1 cellular context compared by ENCODE assay signal in the genomic region with DNA sequence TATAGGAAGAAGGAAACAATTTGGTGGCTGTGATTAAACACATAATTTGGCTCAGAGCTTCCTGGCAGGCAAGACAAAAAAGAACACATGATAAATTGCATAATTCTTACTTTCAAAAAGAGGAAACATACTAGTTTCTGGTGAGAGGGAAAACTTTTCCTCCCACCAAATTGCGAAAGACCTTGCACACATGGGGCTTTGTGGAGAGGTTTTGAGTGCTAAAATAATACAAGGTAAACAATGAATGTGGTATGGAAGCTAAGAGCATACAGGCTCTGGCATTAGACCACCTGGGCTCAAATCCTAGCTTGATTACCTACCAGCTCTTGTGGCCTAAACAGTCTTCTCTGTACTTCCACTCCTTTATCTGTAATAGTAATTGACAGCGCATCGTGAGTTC.
TF ChIP-seq lines count a peak whose summit lies in the region.

No MANE protein-coding gene starts in this region.

TF ChIP-seq in HepG2, 621 proteins besides CTCF, POLR2A, EP300 and RAD21 (continued from another document and continues in another):
- TF ChIP-seq NAIF1 (CRISPR knock-in tag; IDR thresholded peaks at IDR 0.05; ENCODE audit: borderline replicate concordance), result no peak
- no peak for TF ChIP-seq MXD4 (CRISPR knock-in tag; IDR thresholded peaks at IDR 0.05)
- TF ChIP-seq KLF13 (CRISPR knock-in tag; IDR thresholded peaks at IDR 0.05), result no peak
- no peak for TF ChIP-seq RELA (CRISPR knock-in tag; IDR thresholded peaks at IDR 0.05)
- TF ChIP-seq SIN3B (IDR thresholded peaks at IDR 0.05; ENCODE audit: low read length), result no peak
- no peak for TF ChIP-seq THAP11 (CRISPR knock-in tag; IDR thresholded peaks at IDR 0.05)
- TF ChIP-seq ZNF260 (CRISPR knock-in tag; IDR thresholded peaks at IDR 0.05; ENCODE audit: borderline replicate concordance, low read depth), result no peak
- 0 out of 2 replicates have a peak, but pooled peaks have one; percentile 33 for TF ChIP-seq ZNF644 (CRISPR knock-in tag; IDR thresholded peaks at IDR 0.05; ENCODE audit: low read depth)
- TF ChIP-seq ZNF160 (CRISPR knock-in tag; IDR thresholded peaks at IDR 0.05), result no peak
- TF ChIP-seq RXRB (CRISPR knock-in tag; IDR thresholded peaks at IDR 0.05; ENCODE audit: borderline replicate concordance), result peak; percentile 74
- no peak for TF ChIP-seq NFE2L2 (IDR thresholded peaks at IDR 0.05; ENCODE audit: low read length)
- TF ChIP-seq GABPA (IDR thresholded peaks at IDR 0.05; ENCODE audit: low read depth, low read length), result no peak
- TF ChIP-seq GABPA (CRISPR knock-in tag; IDR thresholded peaks at IDR 0.05; ENCODE audit: low read depth), result no peak
- TF ChIP-seq SRY (CRISPR knock-in tag; IDR thresholded peaks at IDR 0.05), result no peak
- TF ChIP-seq FOXA1 (IDR thresholded peaks at IDR 0.05), result no peak
- TF ChIP-seq FOXA1 (CRISPR knock-in tag; IDR thresholded peaks at IDR 0.05), result peak; percentile 58
- TF ChIP-seq ZNF83 (CRISPR knock-in tag; IDR thresholded peaks at IDR 0.05; ENCODE audit: borderline replicate concordance), result no peak
- no peak for TF ChIP-seq TP53 (CRISPR knock-in tag; conservative IDR thresholded peaks at IDR 0.05)
- TF ChIP-seq RFXANK (CRISPR knock-in tag; IDR thresholded peaks at IDR 0.05), result no peak
- TF ChIP-seq, protein P1, sequence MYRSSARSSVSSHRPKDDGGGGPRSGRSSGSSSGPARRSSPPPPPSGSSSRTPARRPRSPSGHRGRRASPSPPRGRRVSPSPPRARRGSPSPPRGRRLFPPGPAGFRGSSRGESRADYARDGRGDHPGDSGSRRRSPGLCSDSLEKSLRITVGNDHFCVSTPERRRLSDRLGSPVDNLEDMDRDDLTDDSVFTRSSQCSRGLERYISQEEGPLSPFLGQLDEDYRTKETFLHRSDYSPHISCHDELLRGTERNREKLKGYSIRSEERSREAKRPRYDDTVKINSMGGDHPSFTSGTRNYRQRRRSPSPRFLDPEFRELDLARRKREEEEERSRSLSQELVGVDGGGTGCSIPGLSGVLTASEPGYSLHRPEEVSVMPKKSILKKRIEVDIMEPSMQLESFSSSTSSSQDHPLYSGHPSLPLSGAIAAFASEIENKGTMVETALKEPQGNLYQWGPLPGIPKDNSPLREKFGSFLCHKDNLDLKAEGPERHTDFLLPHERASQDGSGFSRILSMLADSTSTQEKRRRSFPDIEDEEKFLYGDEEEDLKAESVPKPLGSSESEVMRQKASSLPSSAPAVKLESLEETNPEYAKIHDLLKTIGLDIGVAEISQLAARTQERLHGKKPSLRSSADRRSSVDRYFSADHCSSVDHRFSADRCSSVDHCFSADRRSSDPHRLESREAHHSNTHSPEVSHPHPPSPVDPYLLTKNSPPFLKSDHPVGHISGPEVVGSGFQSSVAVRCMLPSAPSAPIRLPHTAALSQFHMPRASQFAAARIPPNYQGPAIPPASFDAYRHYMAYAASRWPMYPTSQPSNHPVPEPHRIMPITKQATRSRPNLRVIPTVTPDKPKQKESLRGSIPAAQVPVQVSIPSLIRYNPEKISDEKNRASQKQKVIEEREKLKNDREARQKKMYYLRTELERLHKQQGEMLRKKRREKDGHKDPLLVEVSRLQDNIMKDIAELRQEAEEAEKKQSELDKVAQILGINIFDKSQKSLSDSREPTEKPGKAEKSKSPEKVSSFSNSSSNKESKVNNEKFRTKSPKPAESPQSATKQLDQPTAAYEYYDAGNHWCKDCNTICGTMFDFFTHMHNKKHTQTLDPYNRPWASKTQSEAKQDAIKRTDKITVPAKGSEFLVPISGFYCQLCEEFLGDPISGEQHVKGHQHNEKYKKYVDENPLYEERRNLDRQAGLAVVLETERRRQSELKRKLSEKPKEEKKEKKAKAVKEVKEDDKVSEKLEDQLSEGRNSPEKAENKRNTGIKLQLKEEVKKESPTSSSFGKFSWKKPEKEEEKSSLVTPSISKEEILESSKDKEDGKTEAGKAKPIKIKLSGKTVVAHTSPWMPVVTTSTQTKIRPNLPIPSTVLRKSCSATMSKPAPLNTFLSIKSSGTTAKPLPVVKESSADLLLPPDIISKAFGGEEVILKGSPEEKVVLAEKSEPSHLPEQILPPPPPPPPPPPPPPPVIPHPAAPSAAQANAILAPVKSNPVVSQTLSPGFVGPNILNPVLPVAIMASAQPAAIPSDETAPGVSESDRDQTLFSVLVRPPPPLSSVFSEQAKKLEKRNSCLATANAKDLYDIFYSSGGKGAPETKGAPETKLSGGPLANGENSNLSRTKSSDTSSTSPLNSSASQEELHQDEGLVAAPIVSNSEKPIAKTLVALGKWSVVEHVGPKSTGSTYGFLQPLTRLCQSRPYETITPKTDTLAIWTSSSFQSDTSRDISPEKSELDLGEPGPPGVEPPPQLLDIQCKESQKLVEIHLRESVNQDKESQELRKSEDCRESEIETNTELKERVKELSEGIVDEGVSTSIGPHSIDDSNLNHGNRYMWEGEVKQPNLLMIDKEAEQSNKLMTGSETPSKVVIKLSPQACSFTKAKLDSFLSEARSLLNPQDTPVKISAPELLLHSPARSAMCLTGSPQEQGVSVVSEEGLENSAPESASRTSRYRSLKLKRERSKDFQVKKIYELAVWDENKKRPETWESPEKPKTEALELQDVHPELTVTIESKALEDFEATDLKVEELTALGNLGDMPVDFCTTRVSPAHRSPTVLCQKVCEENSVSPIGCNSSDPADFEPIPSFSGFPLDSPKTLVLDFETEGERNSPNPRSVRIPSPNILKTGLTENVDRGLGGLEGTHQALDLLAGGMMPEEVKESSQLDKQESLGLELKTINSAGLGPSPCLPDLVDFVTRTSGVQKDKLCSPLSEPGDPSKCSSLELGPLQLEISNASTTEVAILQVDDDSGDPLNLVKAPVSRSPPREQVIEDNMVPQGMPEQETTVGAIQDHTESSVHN (CRISPR knock-in tag; IDR thresholded peaks at IDR 0.05), result no peak
- TF ChIP-seq, protein P2, sequence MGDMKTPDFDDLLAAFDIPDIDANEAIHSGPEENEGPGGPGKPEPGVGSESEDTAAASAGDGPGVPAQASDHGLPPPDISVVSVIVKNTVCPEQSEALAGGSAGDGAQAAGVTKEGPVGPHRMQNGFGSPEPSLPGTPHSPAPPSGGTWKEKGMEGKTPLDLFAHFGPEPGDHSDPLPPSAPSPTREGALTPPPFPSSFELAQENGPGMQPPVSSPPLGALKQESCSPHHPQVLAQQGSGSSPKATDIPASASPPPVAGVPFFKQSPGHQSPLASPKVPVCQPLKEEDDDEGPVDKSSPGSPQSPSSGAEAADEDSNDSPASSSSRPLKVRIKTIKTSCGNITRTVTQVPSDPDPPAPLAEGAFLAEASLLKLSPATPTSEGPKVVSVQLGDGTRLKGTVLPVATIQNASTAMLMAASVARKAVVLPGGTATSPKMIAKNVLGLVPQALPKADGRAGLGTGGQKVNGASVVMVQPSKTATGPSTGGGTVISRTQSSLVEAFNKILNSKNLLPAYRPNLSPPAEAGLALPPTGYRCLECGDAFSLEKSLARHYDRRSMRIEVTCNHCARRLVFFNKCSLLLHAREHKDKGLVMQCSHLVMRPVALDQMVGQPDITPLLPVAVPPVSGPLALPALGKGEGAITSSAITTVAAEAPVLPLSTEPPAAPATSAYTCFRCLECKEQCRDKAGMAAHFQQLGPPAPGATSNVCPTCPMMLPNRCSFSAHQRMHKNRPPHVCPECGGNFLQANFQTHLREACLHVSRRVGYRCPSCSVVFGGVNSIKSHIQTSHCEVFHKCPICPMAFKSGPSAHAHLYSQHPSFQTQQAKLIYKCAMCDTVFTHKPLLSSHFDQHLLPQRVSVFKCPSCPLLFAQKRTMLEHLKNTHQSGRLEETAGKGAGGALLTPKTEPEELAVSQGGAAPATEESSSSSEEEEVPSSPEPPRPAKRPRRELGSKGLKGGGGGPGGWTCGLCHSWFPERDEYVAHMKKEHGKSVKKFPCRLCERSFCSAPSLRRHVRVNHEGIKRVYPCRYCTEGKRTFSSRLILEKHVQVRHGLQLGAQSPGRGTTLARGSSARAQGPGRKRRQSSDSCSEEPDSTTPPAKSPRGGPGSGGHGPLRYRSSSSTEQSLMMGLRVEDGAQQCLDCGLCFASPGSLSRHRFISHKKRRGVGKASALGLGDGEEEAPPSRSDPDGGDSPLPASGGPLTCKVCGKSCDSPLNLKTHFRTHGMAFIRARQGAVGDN (CRISPR knock-in tag; IDR thresholded peaks at IDR 0.05), result no peak
- TF ChIP-seq ZNF383 (CRISPR knock-in tag; IDR thresholded peaks at IDR 0.05; ENCODE audit: borderline replicate concordance), result no peak
- peak; percentile 96 for TF ChIP-seq CEBPG (CRISPR knock-in tag; IDR thresholded peaks at IDR 0.05)
- TF ChIP-seq SALL2 (CRISPR knock-in tag; IDR thresholded peaks at IDR 0.05), result no peak
- TF ChIP-seq, protein P3, sequence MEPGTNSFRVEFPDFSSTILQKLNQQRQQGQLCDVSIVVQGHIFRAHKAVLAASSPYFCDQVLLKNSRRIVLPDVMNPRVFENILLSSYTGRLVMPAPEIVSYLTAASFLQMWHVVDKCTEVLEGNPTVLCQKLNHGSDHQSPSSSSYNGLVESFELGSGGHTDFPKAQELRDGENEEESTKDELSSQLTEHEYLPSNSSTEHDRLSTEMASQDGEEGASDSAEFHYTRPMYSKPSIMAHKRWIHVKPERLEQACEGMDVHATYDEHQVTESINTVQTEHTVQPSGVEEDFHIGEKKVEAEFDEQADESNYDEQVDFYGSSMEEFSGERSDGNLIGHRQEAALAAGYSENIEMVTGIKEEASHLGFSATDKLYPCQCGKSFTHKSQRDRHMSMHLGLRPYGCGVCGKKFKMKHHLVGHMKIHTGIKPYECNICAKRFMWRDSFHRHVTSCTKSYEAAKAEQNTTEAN (CRISPR knock-in tag; conservative IDR thresholded peaks at IDR 0.05), result 0 out of 2 replicates have a peak, but pooled peaks have one; percentile 70
- TF ChIP-seq ZFP36L2 (CRISPR knock-in tag; IDR thresholded peaks at IDR 0.05), result no peak
- TF ChIP-seq ZSCAN22 (CRISPR knock-in tag; IDR thresholded peaks at IDR 0.05), result no peak
- TF ChIP-seq ZBTB1 (CRISPR knock-in tag; IDR thresholded peaks at IDR 0.05; ENCODE audit: borderline replicate concordance), result no peak
- TF ChIP-seq, protein P4, sequence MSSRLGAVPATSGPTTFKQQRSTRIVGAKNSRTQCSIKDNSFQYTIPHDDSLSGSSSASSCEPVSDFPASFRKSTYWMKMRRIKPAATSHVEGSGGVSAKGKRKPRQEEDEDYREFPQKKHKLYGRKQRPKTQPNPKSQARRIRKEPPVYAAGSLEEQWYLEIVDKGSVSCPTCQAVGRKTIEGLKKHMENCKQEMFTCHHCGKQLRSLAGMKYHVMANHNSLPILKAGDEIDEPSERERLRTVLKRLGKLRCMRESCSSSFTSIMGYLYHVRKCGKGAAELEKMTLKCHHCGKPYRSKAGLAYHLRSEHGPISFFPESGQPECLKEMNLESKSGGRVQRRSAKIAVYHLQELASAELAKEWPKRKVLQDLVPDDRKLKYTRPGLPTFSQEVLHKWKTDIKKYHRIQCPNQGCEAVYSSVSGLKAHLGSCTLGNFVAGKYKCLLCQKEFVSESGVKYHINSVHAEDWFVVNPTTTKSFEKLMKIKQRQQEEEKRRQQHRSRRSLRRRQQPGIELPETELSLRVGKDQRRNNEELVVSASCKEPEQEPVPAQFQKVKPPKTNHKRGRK (CRISPR knock-in tag; IDR thresholded peaks at IDR 0.05), result no peak
- TF ChIP-seq SETDB1 (CRISPR knock-in tag; IDR thresholded peaks at IDR 0.05; ENCODE audit: borderline replicate concordance), result no peak
- TF ChIP-seq ZFP1 (CRISPR knock-in tag; IDR thresholded peaks at IDR 0.05), result no peak
- TF ChIP-seq STAT5B (CRISPR knock-in tag; IDR thresholded peaks at IDR 0.05), result no peak
- TF ChIP-seq, protein P5, sequence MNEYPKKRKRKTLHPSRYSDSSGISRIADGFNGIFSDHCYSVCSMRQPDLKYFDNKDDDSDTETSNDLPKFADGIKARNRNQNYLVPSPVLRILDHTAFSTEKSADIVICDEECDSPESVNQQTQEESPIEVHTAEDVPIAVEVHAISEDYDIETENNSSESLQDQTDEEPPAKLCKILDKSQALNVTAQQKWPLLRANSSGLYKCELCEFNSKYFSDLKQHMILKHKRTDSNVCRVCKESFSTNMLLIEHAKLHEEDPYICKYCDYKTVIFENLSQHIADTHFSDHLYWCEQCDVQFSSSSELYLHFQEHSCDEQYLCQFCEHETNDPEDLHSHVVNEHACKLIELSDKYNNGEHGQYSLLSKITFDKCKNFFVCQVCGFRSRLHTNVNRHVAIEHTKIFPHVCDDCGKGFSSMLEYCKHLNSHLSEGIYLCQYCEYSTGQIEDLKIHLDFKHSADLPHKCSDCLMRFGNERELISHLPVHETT (CRISPR knock-in tag; conservative IDR thresholded peaks at IDR 0.05), result no peak
- TF ChIP-seq TAF1 (CRISPR knock-in tag; IDR thresholded peaks at IDR 0.05), result no peak
- peak; percentile 77 for TF ChIP-seq RCOR2 (CRISPR knock-in tag; IDR thresholded peaks at IDR 0.05)
- TF ChIP-seq, protein P6, sequence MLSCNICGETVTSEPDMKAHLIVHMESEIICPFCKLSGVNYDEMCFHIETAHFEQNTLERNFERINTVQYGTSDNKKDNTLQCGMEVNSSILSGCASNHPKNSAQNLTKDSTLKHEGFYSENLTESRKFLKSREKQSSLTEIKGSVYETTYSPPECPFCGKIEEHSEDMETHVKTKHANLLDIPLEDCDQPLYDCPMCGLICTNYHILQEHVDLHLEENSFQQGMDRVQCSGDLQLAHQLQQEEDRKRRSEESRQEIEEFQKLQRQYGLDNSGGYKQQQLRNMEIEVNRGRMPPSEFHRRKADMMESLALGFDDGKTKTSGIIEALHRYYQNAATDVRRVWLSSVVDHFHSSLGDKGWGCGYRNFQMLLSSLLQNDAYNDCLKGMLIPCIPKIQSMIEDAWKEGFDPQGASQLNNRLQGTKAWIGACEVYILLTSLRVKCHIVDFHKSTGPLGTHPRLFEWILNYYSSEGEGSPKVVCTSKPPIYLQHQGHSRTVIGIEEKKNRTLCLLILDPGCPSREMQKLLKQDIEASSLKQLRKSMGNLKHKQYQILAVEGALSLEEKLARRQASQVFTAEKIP (CRISPR knock-in tag; IDR thresholded peaks at IDR 0.05; ENCODE audit: borderline replicate concordance), result no peak
- TF ChIP-seq ZNF7 (CRISPR knock-in tag; IDR thresholded peaks at IDR 0.05), result no peak
- no peak for TF ChIP-seq ZNF841 (CRISPR knock-in tag; IDR thresholded peaks at IDR 0.05; ENCODE audit: borderline replicate concordance)
- TF ChIP-seq, protein P7, sequence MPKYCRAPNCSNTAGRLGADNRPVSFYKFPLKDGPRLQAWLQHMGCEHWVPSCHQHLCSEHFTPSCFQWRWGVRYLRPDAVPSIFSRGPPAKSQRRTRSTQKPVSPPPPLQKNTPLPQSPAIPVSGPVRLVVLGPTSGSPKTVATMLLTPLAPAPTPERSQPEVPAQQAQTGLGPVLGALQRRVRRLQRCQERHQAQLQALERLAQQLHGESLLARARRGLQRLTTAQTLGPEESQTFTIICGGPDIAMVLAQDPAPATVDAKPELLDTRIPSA (CRISPR knock-in tag; IDR thresholded peaks at IDR 0.05; ENCODE audit: borderline replicate concordance), result no peak
- TF ChIP-seq ZNF24 (IDR thresholded peaks at IDR 0.05), result no peak
- 0 out of 2 replicates have a peak, but pooled peaks have one; percentile 43 for TF ChIP-seq GFI1 (CRISPR knock-in tag; IDR thresholded peaks at IDR 0.05; ENCODE audit: borderline replicate concordance)
- TF ChIP-seq ZSCAN21 (CRISPR knock-in tag; IDR thresholded peaks at IDR 0.05; ENCODE audit: borderline replicate concordance), result no peak
